Comparison of ENCODE assay signal across 29 cellular contexts in genomic region chr14:100287202-100287997, GRCh38. TPM values are rescaled to one million over a fixed set of nuclear protein-coding genes. Genes with fewer than 3 reads are reported as not detected.
DNase-seq lines count a peak whose midpoint lies in the region; ATAC-seq and TF ChIP-seq lines count a peak whose summit lies in the region.
"Had no signal": no experiment of that assay in that cellular context is flagged by ENCODE, and none has a peak within 500 bp of the region (broad histone marks: within the 10 kb centered on the region; RNA-seq: fewer than 3 reads in every experiment).

No MANE protein-coding gene starts in this region.

- 84 to 88% methylated on average over 12 of the region's 12 CpGs for WGBS in heart right ventricle, 2 donors
- 32 to 55% (median 45%) methylated on average over 6 to 12 of the region's 12 CpGs for WGBS in adrenal gland, 4 donors
- no CpG with 5 or more reads among the region's 12 CpGs for WGBS in trophoblast cell (ENCODE audit: extremely low coverage, insufficient coverage, insufficient read length)

- H3K36me3 ChIP-seq in heart right ventricle (peaks cover 0 to 25% (median 0%) of the 10 kb centered on the region in 9 donors), adrenal gland (replicated peaks in 1 of 2) (peaks cover 0 to 15% of the 10 kb centered on the region in 2 donors), trophoblast cell (ENCODE audit: control insufficient read depth in 1 of 2, insufficient read depth in 2 of 2, low read length in 2 of 2) (peaks cover 20 to 24% of the 10 kb centered on the region in 2 experiments)
- H3K36me3 ChIP-seq: breast epithelium had no signal

- H3K14ac ChIP-seq in trophoblast cell (ENCODE audit: low read length): no peak overlapping the region

- no peak overlapping the region for H2BK12ac ChIP-seq in trophoblast cell (ENCODE audit: low read length)

- H3K18ac ChIP-seq in trophoblast cell (ENCODE audit: low read length): no peak overlapping the region

- H3K9me3 ChIP-seq in heart right ventricle: no peaks in the 10 kb centered on the region
- no peaks in the 10 kb centered on the region for H3K9me3 ChIP-seq in adrenal gland (replicated peaks in 1 of 3)
- peaks cover 3% of the 10 kb centered on the region for H3K9me3 ChIP-seq in trophoblast cell (ENCODE audit: insufficient read depth, low read depth, low read length)
- H3K9me3 ChIP-seq: breast epithelium, esophagus squamous epithelium, HAP-1 had no signal

- H3K27me3 ChIP-seq in heart right ventricle (no peaks in the 10 kb centered on the region), adrenal gland (no peaks in the 10 kb centered on the region), trophoblast cell (ENCODE audit: insufficient read depth, low read length) (no peaks in the 10 kb centered on the region)
- H3K27me3 ChIP-seq: breast epithelium, esophagus squamous epithelium had no signal

- H3K4me1 ChIP-seq in heart right ventricle (peaks cover 0 to 66% (median 37%) of the 10 kb centered on the region in 9 donors), adrenal gland (replicated peaks in 1 of 2) (peaks cover 16% of the 10 kb centered on the region in 2 donors), trophoblast cell (ENCODE audit: control insufficient read depth in 1 of 2, insufficient read depth in 2 of 2, low read length in 2 of 2) (peaks cover 13 to 24% of the 10 kb centered on the region in 2 experiments)

- H3K79me2 ChIP-seq in trophoblast cell (ENCODE audit: control insufficient read depth, insufficient read depth, low read length, poor library complexity): peaks cover 3% of the 10 kb centered on the region

- ATAC-seq in heart right ventricle: no peak
- ATAC-seq in HG03354 (IDR thresholded peaks at IDR 0.05; ENCODE audit: poor library complexity, severe bottlenecking, unreplicated experiment): no peak
- ATAC-seq in HG03108 (IDR thresholded peaks at IDR 0.05; ENCODE audit: unreplicated experiment): no peak
- ATAC-seq: activated CD8-positive, alpha-beta memory T cell treated with anti-CD3 and anti-CD28 coated beads, Interleukin-2, amount 10 ng/mL, durations not matched to agents 7 days and 5 days had no signal

- H3K4me2 ChIP-seq in trophoblast cell (ENCODE audit: low read length): no peak overlapping the region

- H4K12ac ChIP-seq in trophoblast cell (ENCODE audit: low read depth, low read length): no peak overlapping the region

- H4K8ac ChIP-seq in trophoblast cell (ENCODE audit: low read depth, low read length): no peak overlapping the region

- H3K4me3 Mint-ChIP-seq in mesothelial cell of epicardium (no peak overlapping the region), type B pancreatic cell (peak overlapping the region; percentile 74)
- H3K4me3 Mint-ChIP-seq: activated CD4-positive, alpha-beta T cell treated with anti-CD3 and anti-CD28 coated beads, Interleukin-2, amount 10 ng/mL, durations not matched to agents 7 days and 5 days; activated CD8-positive, alpha-beta memory T cell treated with anti-CD3 and anti-CD28 coated beads, Interleukin-2, amount 10 ng/mL, durations not matched to agents 7 days and 5 days had no signal

- H2BK5ac ChIP-seq in trophoblast cell (ENCODE audit: low read depth, low read length, poor library complexity): no peak overlapping the region

- peaks cover 8% of the 10 kb centered on the region for H3K79me1 ChIP-seq in trophoblast cell (ENCODE audit: low read length)

- H2AK5ac ChIP-seq in trophoblast cell (ENCODE audit: low read length): no peak overlapping the region

- intact Hi-C loops in cardiac septum (cut with DNase I) (loop anchor here (5.0 kb wide), 1 partner anchor 90 kb away; the partner anchor contains the start of gene WDR25), heart right ventricle (cut with DNase I) (loop anchor here in 2 of 10 donors (5.0 kb wide), 2 partner anchors 45 to 90 kb away; partner anchors contain the start of gene WDR25 (in 1 of the 2)), adrenal gland (cut with DNase I) (no loop called here)

- H3K9ac ChIP-seq in trophoblast cell (ENCODE audit: low read length): no peak overlapping the region

- H2BK120ac ChIP-seq in trophoblast cell (ENCODE audit: insufficient read depth, low read length, poor library complexity): no peak overlapping the region

- H3K9me3 Mint-ChIP-seq in mesothelial cell of epicardium: no peaks in the 10 kb centered on the region
- H3K9me3 Mint-ChIP-seq in type B pancreatic cell: no peaks in the 10 kb centered on the region
- H3K9me3 Mint-ChIP-seq: activated CD4-positive, alpha-beta T cell treated with anti-CD3 and anti-CD28 coated beads, Interleukin-2, amount 10 ng/mL, durations not matched to agents 7 days and 5 days; endodermal cell had no signal

- H3K4me3 ChIP-seq in heart right ventricle (no peak overlapping the region), adrenal gland (no peak overlapping the region), trophoblast cell (ENCODE audit: low read depth, low read length) (no peak overlapping the region)
- H3K4me3 ChIP-seq: breast epithelium, coronary artery, esophagus squamous epithelium, HAP-1 had no signal

- H3K36me3 Mint-ChIP-seq in mesothelial cell of epicardium (peaks cover 2% of the 10 kb centered on the region), type B pancreatic cell (no peaks in the 10 kb centered on the region)
- H3K36me3 Mint-ChIP-seq: activated CD8-positive, alpha-beta memory T cell treated with anti-CD3 and anti-CD28 coated beads, Interleukin-2, amount 10 ng/mL, durations not matched to agents 7 days and 5 days had no signal

- H3K27ac Mint-ChIP-seq in mesothelial cell of epicardium (peak overlapping the region; percentile 43), type B pancreatic cell (peak overlapping the region; percentile 76)
- H3K27ac Mint-ChIP-seq: activated CD4-positive, alpha-beta T cell treated with anti-CD3 and anti-CD28 coated beads, Interleukin-2, amount 10 ng/mL, durations not matched to agents 7 days and 5 days; activated CD8-positive, alpha-beta memory T cell treated with anti-CD3 and anti-CD28 coated beads, Interleukin-2, amount 10 ng/mL, durations not matched to agents 7 days and 5 days; endodermal cell had no signal

- H3K4me1 Mint-ChIP-seq in mesothelial cell of epicardium (peaks cover 8% of the 10 kb centered on the region), type B pancreatic cell (ENCODE audit: unreplicated experiment) (peaks cover 20% of the 10 kb centered on the region)

- H3K27me3 Mint-ChIP-seq in mesothelial cell of epicardium (ENCODE audit: low read depth): no peaks in the 10 kb centered on the region
- no peaks in the 10 kb centered on the region for H3K27me3 Mint-ChIP-seq in type B pancreatic cell
- H3K27me3 Mint-ChIP-seq: activated CD4-positive, alpha-beta T cell treated with anti-CD3 and anti-CD28 coated beads, Interleukin-2, amount 10 ng/mL, durations not matched to agents 7 days and 5 days; activated CD8-positive, alpha-beta memory T cell treated with anti-CD3 and anti-CD28 coated beads, Interleukin-2, amount 10 ng/mL, durations not matched to agents 7 days and 5 days had no signal

- H3K27ac ChIP-seq in heart right ventricle (no peak overlapping the region), adrenal gland (peak overlapping the region in 3 of 5 donors; percentile 57 to 88 (median 88)), trophoblast cell (ENCODE audit: low read depth, low read length) (no peak overlapping the region)
- H3K27ac ChIP-seq: breast epithelium, coronary artery, esophagus squamous epithelium had no signal

- DNase-seq in cardiac septum (ENCODE audit: low spot score) (peak; percentile 55), heart right ventricle (no peak), adrenal gland (peak in 4 of 7 donors; percentile 18 to 30 (median 26)), mesothelial cell of epicardium (ENCODE audit: low spot score in 2 of 2, unreplicated experiment in 2 of 2) (no peak), type B pancreatic cell (ENCODE audit: extremely low spot score, unreplicated experiment) (no peak), trophoblast cell (no peak)
- DNase-seq: ACHN; activated CD4-positive, alpha-beta T cell treated with anti-CD3 and anti-CD28 coated beads, Interleukin-2, amount 10 ng/mL, durations not matched to agents 7 days and 5 days; activated CD8-positive, alpha-beta memory T cell treated with anti-CD3 and anti-CD28 coated beads, Interleukin-2, amount 10 ng/mL, durations not matched to agents 7 days and 5 days; C1 segment of cervical spinal cord; Calu3; DND-41; esophagus squamous epithelium; NCI-H1048; NCI-H2029; NCI-H446; NCI-H82; retina; small intestine; stimulated activated CD4-positive, alpha-beta T cell treated with anti-CD3 and anti-CD28 coated beads, Interleukin-2, amount 100 ng/mL, for 24 hours; substantia nigra had no signal

- no peak for TF ChIP-seq CTCF in heart right ventricle (IDR thresholded peaks at IDR 0.05)
- TF ChIP-seq CTCF in adrenal gland (IDR thresholded peaks at IDR 0.05): no peak
- no peak for TF ChIP-seq CTCF in mesothelial cell of epicardium (IDR thresholded peaks at IDR 0.05; ENCODE audit: unreplicated experiment)
- no peak for TF ChIP-seq CTCF in type B pancreatic cell (conservative IDR thresholded peaks at IDR 0.05)

- no peak overlapping the region for H3K23ac ChIP-seq in trophoblast cell (ENCODE audit: low read length)

- H2AFZ ChIP-seq in trophoblast cell (ENCODE audit: insufficient read depth, low read length, poor library complexity): no peak overlapping the region

- peak in 1 of 2 donors; percentile 20 for TF ChIP-seq POLR2A in adrenal gland (IDR thresholded peaks at IDR 0.05)

- no peak overlapping the region for H3K4ac ChIP-seq in trophoblast cell (ENCODE audit: low read depth, low read length)

- H4K91ac ChIP-seq in trophoblast cell (ENCODE audit: low read depth, low read length): no peak overlapping the region

RNA-seq across cellular contexts. Expression of gene SLC25A29, which starts 18.8 kb away (rescaled TPM):
- total RNA-seq in cardiac septum (29.3 TPM), heart right ventricle (10 to 100 TPM; 11.0 to 25.3 (median 21.7) TPM), adrenal gland (100 to 1,000 TPM in 2 of 8 donors, 10 to 100 TPM in 6; 34.4 to 118 (median 88.4) TPM), mesothelial cell of epicardium (102 to 103 TPM (median 102 TPM) in 3 replicates), type B pancreatic cell (ENCODE audit: low replicate concordance) (72.8 and 101 TPM in 2 replicates)
- polyA plus RNA-seq in heart right ventricle (10 to 100 TPM; 36.7 to 70.7 TPM), adrenal gland (100 to 1,000 TPM in 2 of 3 donors, 1 to 10 TPM in 1; 9.0 to 277 (median 150) TPM)
- 21.2 and 21.7 TPM in 2 replicates for polyA plus RNA-seq in trophoblast cell (2013)

RNA-seq across cellular contexts. Expression of gene SLC25A47, which starts 35.7 kb away (rescaled TPM):
- not detected for total RNA-seq in cardiac septum
- not detected for total RNA-seq in heart right ventricle
- not detected for polyA plus RNA-seq in heart right ventricle
- total RNA-seq in adrenal gland: under 1 TPM in 1 of 8 donors, not detected in 7; 0.14 TPM
- polyA plus RNA-seq in adrenal gland: under 1 TPM in 1 of 3 donors, not detected in 2; 0.07 TPM
- total RNA-seq in mesothelial cell of epicardium: 0.14 TPM in 1 of 3 replicates, not detected in the others
- not detected in 2 replicates for total RNA-seq in type B pancreatic cell (ENCODE audit: low replicate concordance)
- 0.05 and 0.17 TPM in 2 replicates for polyA plus RNA-seq in trophoblast cell (2013)
- total RNA-seq: activated CD4-positive, alpha-beta T cell treated with anti-CD3 and anti-CD28 coated beads, Interleukin-2, amount 10 ng/mL, durations not matched to agents 7 days and 5 days; activated CD8-positive, alpha-beta memory T cell treated with anti-CD3 and anti-CD28 coated beads, Interleukin-2, amount 10 ng/mL, durations not matched to agents 7 days and 5 days; Calu3; endodermal cell; esophagus squamous epithelium; T-helper 2 cell treated with Interferon-gamma antibody and Interleukin-4, amounts not matched to agents 100 ng/mL and 5 ng/mL, for 36 hours had no signal
- polyA plus RNA-seq: keratinocyte had no signal

RNA-seq across cellular contexts. Expression of gene YY1, which starts 48.5 kb away (rescaled TPM):
- total RNA-seq in cardiac septum (44.3 TPM), heart right ventricle (10 to 100 TPM; 37.4 to 58.3 (median 48.6) TPM), adrenal gland (10 to 100 TPM; 44.3 to 79.7 (median 57.4) TPM), mesothelial cell of epicardium (89.0 to 94.5 TPM (median 91.9 TPM) in 3 replicates), type B pancreatic cell (ENCODE audit: low replicate concordance) (79.8 and 98.0 TPM in 2 replicates)
- polyA plus RNA-seq in heart right ventricle (10 to 100 TPM; 17.6 to 18.4 TPM), adrenal gland (10 to 100 TPM; 20.1 to 57.3 (median 32.7) TPM)
- polyA plus RNA-seq in trophoblast cell (2013): 88.5 and 92.7 TPM in 2 replicates

Comparison
In these comparisons a context has a peak if more than half of its experiments do, and no peak if none do; other contexts are left out.
1. DNase-seq: peak in cardiac septum (single experiment) and adrenal gland (4 of 7); none in heart right ventricle (0 of 2), mesothelial cell of epicardium (0 of 2), type B pancreatic cell (single experiment) and trophoblast cell (0 of 2).
2. H3K27ac ChIP-seq: peak in adrenal gland (3 of 5); none in heart right ventricle (0 of 10) and trophoblast cell (single experiment).